In the genomic region with DNA sequence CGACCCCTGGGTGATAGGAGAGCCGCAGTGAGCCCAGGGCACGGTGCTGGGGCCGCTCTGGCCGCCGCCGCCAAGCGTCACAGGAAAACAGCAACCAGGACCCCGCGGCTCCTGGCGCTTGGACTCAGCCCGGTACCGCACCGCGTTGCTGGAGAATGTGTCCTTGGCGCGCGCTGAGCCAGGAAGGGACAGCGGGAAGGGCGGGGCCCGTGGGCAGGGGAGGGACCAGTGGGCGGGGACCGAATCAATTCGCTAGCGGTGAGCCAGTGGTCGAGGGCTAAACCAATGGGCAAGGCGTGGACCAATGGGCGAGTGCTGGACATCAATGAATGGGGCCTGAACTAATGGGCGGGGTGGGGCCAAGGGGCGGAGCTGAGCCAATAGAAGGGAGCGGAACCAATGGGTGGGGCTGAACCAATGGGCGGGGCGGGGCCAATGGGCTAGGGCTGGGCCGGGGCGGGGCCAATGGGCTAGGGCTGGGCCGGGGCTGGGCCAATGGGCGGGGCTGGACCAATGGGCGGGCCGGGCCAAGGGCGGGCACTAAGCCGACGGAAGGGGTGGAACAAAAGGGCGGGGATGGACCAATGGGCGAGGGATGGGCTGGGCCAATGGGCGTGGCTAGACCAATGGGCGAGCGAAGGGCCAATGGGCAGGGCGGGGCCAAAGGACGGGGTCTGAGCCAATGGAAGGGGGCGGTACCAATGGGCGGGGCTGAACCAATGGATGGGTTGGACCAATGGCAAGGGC, we compare ENCODE assay signal across 1 cellular context.
TF ChIP-seq lines count a peak whose summit lies in the region.

No MANE protein-coding gene starts in this region.

TF ChIP-seq in endothelial cell of umbilical vein, 7 proteins besides CTCF, POLR2A, EP300 and RAD21:
- no peak for TF ChIP-seq MYC (IDR thresholded peaks at IDR 0.05; ENCODE audit: low read depth, low read length)
- peak; percentile 99 for TF ChIP-seq POLR2AphosphoS5 (IDR thresholded peaks at IDR 0.05; ENCODE audit: insufficient read depth, low read depth, low read length)
- TF ChIP-seq EZH2 (IDR thresholded peaks at IDR 0.05; ENCODE audit: borderline replicate concordance, low read depth, low read length, severe bottlenecking) = no peak
- TF ChIP-seq FOS (IDR thresholded peaks at IDR 0.05; ENCODE audit: borderline replicate concordance, insufficient read depth, low read length) = no peak
